In genomic region chr1:26034504-26035202, GRCh38 we compare ENCODE assay signal across 9 cellular contexts. TPM values are rescaled to one million over a fixed set of nuclear protein-coding genes. Genes with fewer than 3 reads are reported as not detected.
DNase-seq lines count a peak whose midpoint lies in the region; ATAC-seq and TF ChIP-seq lines count a peak whose summit lies in the region.
"Had no signal": no experiment of that assay in that cellular context is flagged by ENCODE, and none has a peak within 500 bp of the region (broad histone marks: within the 10 kb centered on the region; RNA-seq: fewer than 3 reads in every experiment).

No MANE protein-coding gene starts in this region.

- no peaks in the 10 kb centered on the region for H3K9me3 Mint-ChIP-seq in CD4-positive, alpha-beta T cell

- peak overlapping the region; percentile 94 for H3K4me3 Mint-ChIP-seq in CD4-positive, alpha-beta T cell

- ATAC-seq in CD4-positive, alpha-beta T cell (ENCODE audit: poor library complexity), result no peak
- no peak for ATAC-seq in GM19467 (IDR thresholded peaks at IDR 0.05; ENCODE audit: unreplicated experiment)
- no peak for ATAC-seq in omental fat pad (ENCODE audit: low FRiP score)

- no peaks in the 10 kb centered on the region for H3K27me3 Mint-ChIP-seq in CD4-positive, alpha-beta T cell

- no peaks in the 10 kb centered on the region for H3K36me3 ChIP-seq in neural cell (ENCODE audit: insufficient read depth, low read length)

- no peak for TF ChIP-seq EP300 in neural cell (conservative IDR thresholded peaks at IDR 0.05; ENCODE audit: poor library complexity, severe bottlenecking)

- H2AFZ ChIP-seq in neural cell (ENCODE audit: low read depth, low read length), result peak overlapping the region; percentile 54

- no peaks in the 10 kb centered on the region for H3K27me3 ChIP-seq in CD4-positive, alpha-beta T cell (ENCODE audit: control insufficient read depth, insufficient read depth, low read length)
- no peaks in the 10 kb centered on the region for H3K27me3 ChIP-seq in neural cell (ENCODE audit: insufficient read depth, low read depth, low read length)

- H3K4me2 ChIP-seq in neural cell (ENCODE audit: low read length), result peak overlapping the region; percentile 42

- no peaks in the 10 kb centered on the region for H3K79me2 ChIP-seq in neural cell (replicated peaks; ENCODE audit: insufficient read depth, low read length)

- no peak for DNase-seq in CD4-positive, alpha-beta T cell
- DNase-seq in NCI-H1105 (lab: John Stamatoyannopoulos, UW), result peak; percentile 18
- no peak for DNase-seq in coronary artery (ENCODE audit: low spot score)
- no peak for DNase-seq in inferior parietal cortex (ENCODE audit: extremely low spot score)
- no peak for DNase-seq in omental fat pad (ENCODE audit: low spot score)
- DNase-seq in NK-92 treated with Interleukin-12 subunit alpha and Interleukin-12 subunit beta, amount 100 ng/mL, for 24 hours (lab: John Stamatoyannopoulos, UW), result no peak

- H3K9me3 ChIP-seq in CD4-positive, alpha-beta T cell (ENCODE audit: control insufficient read depth, low read length), result no peaks in the 10 kb centered on the region
- no peaks in the 10 kb centered on the region for H3K9me3 ChIP-seq in neural cell (ENCODE audit: low read length)

- H3K9ac ChIP-seq in neural cell (ENCODE audit: low read length), result peak overlapping the region; percentile 82

- H3K36me3 Mint-ChIP-seq in CD4-positive, alpha-beta T cell (ENCODE audit: low read depth), result no peaks in the 10 kb centered on the region

- peak overlapping the region; percentile 58 for H3K27ac ChIP-seq in CD4-positive, alpha-beta T cell (ENCODE audit: low read depth, low read length)
- H3K27ac ChIP-seq in coronary artery, result no peak overlapping the region
- H3K27ac ChIP-seq in neural cell (ENCODE audit: low read length), result no peak overlapping the region

- no peak for TF ChIP-seq RAD21 in neural cell (conservative IDR thresholded peaks at IDR 0.05)

- TF ChIP-seq CTCF in CD4-positive, alpha-beta T cell (IDR thresholded peaks at IDR 0.05), result no peak
- no peak for TF ChIP-seq CTCF in coronary artery (IDR thresholded peaks at IDR 0.05)
- no peak for TF ChIP-seq CTCF in neural cell (IDR thresholded peaks at IDR 0.05; ENCODE audit: poor library complexity, severe bottlenecking)
- TF ChIP-seq CTCF in omental fat pad (IDR thresholded peaks at IDR 0.05), result no peak

- H3K27ac Mint-ChIP-seq in CD4-positive, alpha-beta T cell, result peak overlapping the region; percentile 88

- intact Hi-C loops in CD4-positive, alpha-beta T cell (cut with DNase I, micrococcal nuclease), result loop anchor here in 1 of 2 experiments (1.0 to 10.0 kb wide), 3 partner anchors 36 to 380 kb away; partner anchors contain the start of genes LIN28A, PAFAH2 and PDIK1L

- no peaks in the 10 kb centered on the region for H3K9me2 ChIP-seq in neural cell (ENCODE audit: insufficient read depth, low read length)

- POLR2A ChIA-PET in CD4-positive, alpha-beta T cell (lab: Charles Lee), result interaction anchor here (0.9 to 1.6 kb wide), 6 partner anchors 10 to 199 kb away, joined by 3 to 4 read pairs (median 3); partner anchors contain the start of genes CEP85 and PAQR7

- CTCF ChIA-PET in CD4-positive, alpha-beta T cell (lab: Charles Lee), result interaction anchor here (0.7 to 2.0 kb wide), 5 partner anchors 37 to 199 kb away, joined by 3 to 10 read pairs (median 5); partner anchors contain the start of genes CEP85, PAFAH2 and ZNF593

- H3K4me3 ChIP-seq in coronary artery (peak overlapping the region; percentile 92), neural cell (ENCODE audit: low read length) (peak overlapping the region; percentile 93)

- H3K4me1 Mint-ChIP-seq in CD4-positive, alpha-beta T cell (ENCODE audit: low read depth), result peaks cover 17% of the 10 kb centered on the region

- no peaks in the 10 kb centered on the region for H3F3A ChIP-seq in neural cell (ENCODE audit: insufficient read depth, low read length, poor library complexity, severe bottlenecking)

- H4K20me1 ChIP-seq in neural cell (ENCODE audit: insufficient read depth), result no peaks in the 10 kb centered on the region

TF ChIP-seq in neural cell, 6 proteins besides CTCF, POLR2A, EP300 and RAD21:
- TF ChIP-seq REST (IDR thresholded peaks at IDR 0.05; ENCODE audit: borderline replicate concordance) (no peak), EZH2 (IDR thresholded peaks at IDR 0.05; ENCODE audit: borderline replicate concordance, insufficient read depth, low read length, poor library complexity, severe bottlenecking) (no peak), SMC3 (conservative IDR thresholded peaks at IDR 0.05; ENCODE audit: poor library complexity) (no peak), MXI1 (conservative IDR thresholded peaks at IDR 0.05; ENCODE audit: poor library complexity, severe bottlenecking) (no peak), POLR2AphosphoS5 (IDR thresholded peaks at IDR 0.05) (no peak), TAF1 (IDR thresholded peaks at IDR 0.05; ENCODE audit: low read depth) (no peak)

RNA-seq across cellular contexts. Expression of gene SLC30A2, which starts 11.3 kb away (rescaled TPM):
- not detected for total RNA-seq in CD4-positive, alpha-beta T cell
- polyA plus RNA-seq in neural cell, result 0.28 and 0.46 TPM in 2 replicates
- 0.49 TPM in 1 of 2 replicates, not detected in the other for polyA minus RNA-seq in neural cell
- total RNA-seq in omental fat pad, result 1 to 10 TPM in 1 of 4 donors, under 1 TPM in 1, not detected in 2; 0.36 to 1.7 TPM
- total RNA-seq: glomerular endothelial cell had no signal

RNA-seq across cellular contexts. Expression of gene EXTL1, which starts 13.1 kb away (rescaled TPM):
- not detected for total RNA-seq in CD4-positive, alpha-beta T cell
- polyA plus RNA-seq in neural cell, result 2.0 and 2.7 TPM in 2 replicates
- polyA minus RNA-seq in neural cell, result 4.2 and 5.8 TPM in 2 replicates
- under 1 TPM in 1 of 4 donors, not detected in 3; 0.65 TPM for total RNA-seq in omental fat pad

RNA-seq across cellular contexts. Expression of gene TRIM63, which starts 32.8 kb away (rescaled TPM):
- not detected for total RNA-seq in CD4-positive, alpha-beta T cell
- polyA plus RNA-seq in neural cell, result not detected in 2 replicates
- polyA minus RNA-seq in neural cell, result not detected in 2 replicates
- under 1 TPM in 2 of 4 donors, not detected in 2; 0.60 to 0.74 TPM for total RNA-seq in omental fat pad
- total RNA-seq: glomerular endothelial cell had no signal

RNA-seq across cellular contexts. Expression of gene PAFAH2, which starts 36.8 kb away (rescaled TPM):
- 1 to 10 TPM; 7.9 to 8.1 TPM for total RNA-seq in CD4-positive, alpha-beta T cell
- polyA plus RNA-seq in neural cell, result 7.9 and 10.4 TPM in 2 replicates
- polyA minus RNA-seq in neural cell, result 7.3 and 10.2 TPM in 2 replicates
- total RNA-seq in omental fat pad, result 1 to 10 TPM; 5.3 to 9.8 (median 8.2) TPM
